23 cellular contexts compared by ENCODE assay signal in the genomic region with DNA sequence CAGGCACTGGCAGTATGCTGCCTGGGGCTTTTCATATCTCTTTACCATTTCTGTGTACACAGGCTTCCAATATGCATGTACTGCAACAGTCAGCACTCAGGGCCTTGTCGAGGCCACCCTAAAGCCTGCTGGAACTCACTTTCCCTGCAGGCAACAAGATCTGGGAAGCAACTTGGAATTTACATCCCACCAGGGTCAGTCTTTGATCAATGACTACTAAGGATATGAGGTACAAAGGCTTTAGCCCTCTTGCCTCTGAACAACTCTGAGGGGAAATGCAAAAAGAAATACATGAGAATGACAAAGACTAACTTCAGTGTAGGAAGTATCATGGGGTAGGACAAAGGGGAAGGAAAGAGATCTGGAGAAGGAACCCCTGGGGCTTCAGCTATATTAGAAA.
DNase-seq lines count a peak whose midpoint lies in the region; ATAC-seq and TF ChIP-seq lines count a peak whose summit lies in the region.
"Had no signal": no experiment of that assay in that cellular context is flagged by ENCODE, and none has a peak within 500 bp of the region (broad histone marks: within the 10 kb centered on the region; RNA-seq: fewer than 3 reads in every experiment).

No MANE protein-coding gene starts in this region.

- H3K4me3 ChIP-seq in heart left ventricle, result no peak overlapping the region
- H3K4me3 ChIP-seq in endodermal cell (ENCODE audit: low read length), result no peak overlapping the region
- no peak overlapping the region for H3K4me3 ChIP-seq in trophoblast cell (ENCODE audit: low read depth, low read length)
- H3K4me3 ChIP-seq: K562 had no signal

- H3K4ac ChIP-seq in trophoblast cell (ENCODE audit: low read depth, low read length), result no peak overlapping the region

- H3K79me2 ChIP-seq in trophoblast cell (ENCODE audit: control insufficient read depth, insufficient read depth, low read length, poor library complexity), result no peaks in the 10 kb centered on the region

- no peak overlapping the region for H2AFZ ChIP-seq in trophoblast cell (ENCODE audit: insufficient read depth, low read length, poor library complexity)

- no peak overlapping the region for H3K4me2 ChIP-seq in trophoblast cell (ENCODE audit: low read length)

- H4K12ac ChIP-seq in trophoblast cell (ENCODE audit: low read depth, low read length), result no peak overlapping the region

- no peaks in the 10 kb centered on the region for H3K27me3 ChIP-seq in heart left ventricle
- no peaks in the 10 kb centered on the region for H3K27me3 ChIP-seq in endodermal cell (ENCODE audit: control insufficient read depth, insufficient read depth, low read length, poor library complexity, severe bottlenecking)
- H3K27me3 ChIP-seq in trophoblast cell (ENCODE audit: insufficient read depth, low read length), result no peaks in the 10 kb centered on the region

- TF ChIP-seq POLR2A in heart left ventricle (IDR thresholded peaks at IDR 0.05), result no peak

- H2AK5ac ChIP-seq in trophoblast cell (ENCODE audit: low read length), result no peak overlapping the region

- POLR2A ChIA-PET in activated CD4-positive, alpha-beta memory T cell treated with anti-CD3 and anti-CD28 coated beads for 36 hours (lab: Charles Lee), result no interaction called here

- no peak overlapping the region for H3K14ac ChIP-seq in trophoblast cell (ENCODE audit: low read length)

- intact Hi-C loops in Right ventricle myocardium inferior (cut with DNase I) (no loop called here), heart left ventricle (cut with DNase I) (no loop called here)
- intact Hi-C loops in activated CD4-positive, alpha-beta memory T cell treated with anti-CD3 and anti-CD28 coated beads for 36 hours (cut with micrococcal nuclease), result no loop called here

- H3K4me1 Mint-ChIP-seq in endodermal cell, result peaks cover 14% of the 10 kb centered on the region
- no peaks in the 10 kb centered on the region for H3K4me1 Mint-ChIP-seq in activated CD4-positive, alpha-beta memory T cell treated with anti-CD3 and anti-CD28 coated beads for 36 hours (ENCODE audit: low read depth)

- H3K9ac ChIP-seq in endodermal cell (ENCODE audit: extremely low read depth, low read length, poor library complexity, severe bottlenecking) (no peak overlapping the region), trophoblast cell (ENCODE audit: low read length) (no peak overlapping the region)

- no peaks in the 10 kb centered on the region for H3K79me1 ChIP-seq in trophoblast cell (ENCODE audit: low read length)

- H3K36me3 ChIP-seq in heart left ventricle (no peaks in the 10 kb centered on the region), endodermal cell (ENCODE audit: control insufficient read depth, insufficient read depth, low read length) (no peaks in the 10 kb centered on the region), trophoblast cell (ENCODE audit: control insufficient read depth in 1 of 2, insufficient read depth in 2 of 2, low read length in 2 of 2) (no peaks in the 10 kb centered on the region)

- no peak overlapping the region for H2BK12ac ChIP-seq in trophoblast cell (ENCODE audit: low read length)

- TF ChIP-seq CTCF in heart left ventricle (IDR thresholded peaks at IDR 0.05) (no peak), endodermal cell (conservative IDR thresholded peaks at IDR 0.05) (no peak)

- H4K8ac ChIP-seq in trophoblast cell (ENCODE audit: low read depth, low read length), result no peak overlapping the region

- no peaks in the 10 kb centered on the region for H3K27me3 Mint-ChIP-seq in endodermal cell (ENCODE audit: insufficient read depth)
- no peaks in the 10 kb centered on the region for H3K27me3 Mint-ChIP-seq in activated CD4-positive, alpha-beta memory T cell treated with anti-CD3 and anti-CD28 coated beads for 36 hours

- no peak overlapping the region for H4K91ac ChIP-seq in trophoblast cell (ENCODE audit: low read depth, low read length)

- H2BK120ac ChIP-seq in trophoblast cell (ENCODE audit: insufficient read depth, low read length, poor library complexity), result no peak overlapping the region

- H3K9me3 Mint-ChIP-seq in endodermal cell, result peaks cover 8% of the 10 kb centered on the region
- no peaks in the 10 kb centered on the region for H3K9me3 Mint-ChIP-seq in activated CD4-positive, alpha-beta memory T cell treated with anti-CD3 and anti-CD28 coated beads for 36 hours

- H3K23ac ChIP-seq in trophoblast cell (ENCODE audit: low read length), result no peak overlapping the region

- CTCF ChIA-PET in activated CD4-positive, alpha-beta memory T cell treated with anti-CD3 and anti-CD28 coated beads for 36 hours (lab: Charles Lee), result interaction anchor here (0.7 kb wide), 1 partner anchor 98 kb away, joined by 4 read pairs; no protein-coding TSS in a partner anchor

- WGBS in heart left ventricle, 4 donors, result 6 to 38% (median 20%) methylated on average over 1 of the region's 1 CpG
- whole genome bisulfite sequencing in endodermal cell (ENCODE audit: insufficient coverage in 1 of 2, insufficient read length in 1 of 2), 2 experiments, result 20 to 29% methylated on average over 1 of the region's 1 CpG
- WGBS in trophoblast cell (ENCODE audit: extremely low coverage, insufficient coverage, insufficient read length), result no CpG with 5 or more reads among the region's 1 CpG

- no peak overlapping the region for H2BK5ac ChIP-seq in trophoblast cell (ENCODE audit: low read depth, low read length, poor library complexity)

- H3K27ac ChIP-seq in heart left ventricle (no peak overlapping the region), endodermal cell (ENCODE audit: low read depth, low read length) (no peak overlapping the region), trophoblast cell (ENCODE audit: low read depth, low read length) (no peak overlapping the region)
- H3K27ac ChIP-seq: 22Rv1, HL-60 had no signal

- ATAC-seq in Right ventricle myocardium inferior (no peak), heart left ventricle (no peak)
- ATAC-seq: K562 had no signal

- no peak overlapping the region for H3K4me3 Mint-ChIP-seq in endodermal cell
- H3K4me3 Mint-ChIP-seq in activated CD4-positive, alpha-beta memory T cell treated with anti-CD3 and anti-CD28 coated beads for 36 hours, result no peak overlapping the region

- no peak overlapping the region for H3K27ac Mint-ChIP-seq in endodermal cell
- no peak overlapping the region for H3K27ac Mint-ChIP-seq in activated CD4-positive, alpha-beta memory T cell treated with anti-CD3 and anti-CD28 coated beads for 36 hours

- no peaks in the 10 kb centered on the region for H3K4me1 ChIP-seq in heart left ventricle
- H3K4me1 ChIP-seq in endodermal cell (ENCODE audit: control insufficient read depth, insufficient read depth, low read length), result no peaks in the 10 kb centered on the region
- no peaks in the 10 kb centered on the region for H3K4me1 ChIP-seq in trophoblast cell (ENCODE audit: control insufficient read depth in 1 of 2, insufficient read depth in 2 of 2, low read length in 2 of 2)

- DNase-seq in Right ventricle myocardium inferior (ENCODE audit: missing footprints), result peak; percentile 32
- no peak for DNase-seq in heart left ventricle
- DNase-seq in endodermal cell, result peak; percentile 58
- peak; percentile 29 for DNase-seq in iPS-NIHi11 (ENCODE audit: low spot score)
- peak; percentile 4 to 42 for DNase-seq in trophoblast cell
- DNase-seq in stimulated activated CD4-positive, alpha-beta T cell treated with anti-CD3 and anti-CD28 coated beads, Interleukin-1b, Interleukin-23, amount 100 ng/mL, for 48 hours, result no peak
- no peak for DNase-seq in HK-2 (ENCODE audit: unreplicated experiment)
- DNase-seq in activated CD4-positive, alpha-beta memory T cell treated with anti-CD3 and anti-CD28 coated beads for 36 hours, result no peak
- DNase-seq: ACHN, Calu3, DMS79 treated with DMSO at 0.1 percent for 48 hours, HCEC 1CT, Kasumi-1, NCI-H1105, NCI-H146, NCI-H1930, NCI-H2107, NCI-H526, RPMI8226, SHP77 had no signal

- no peaks in the 10 kb centered on the region for H3K9me3 ChIP-seq in heart left ventricle
- H3K9me3 ChIP-seq in endodermal cell (ENCODE audit: control insufficient read depth, low read length), result no peaks in the 10 kb centered on the region
- H3K9me3 ChIP-seq in trophoblast cell (ENCODE audit: insufficient read depth, low read depth, low read length), result no peaks in the 10 kb centered on the region

- no peaks in the 10 kb centered on the region for H3K36me3 Mint-ChIP-seq in endodermal cell (ENCODE audit: low read depth)
- no peaks in the 10 kb centered on the region for H3K36me3 Mint-ChIP-seq in activated CD4-positive, alpha-beta memory T cell treated with anti-CD3 and anti-CD28 coated beads for 36 hours

- H3K18ac ChIP-seq in trophoblast cell (ENCODE audit: low read length), result no peak overlapping the region

Comparison
In these comparisons a context has a peak if more than half of its experiments do, and no peak if none do; other contexts are left out.
1. DNase-seq: peak in Right ventricle myocardium inferior (single experiment), endodermal cell (single experiment), iPS-NIHi11 (single experiment) and trophoblast cell (2 of 2); none in heart left ventricle (0 of 5), stimulated activated CD4-positive, alpha-beta T cell treated with anti-CD3 and anti-CD28 coated beads, Interleukin-1b, Interleukin-23, amount 100 ng/mL, for 48 hours (single experiment), HK-2 (single experiment) and activated CD4-positive, alpha-beta memory T cell treated with anti-CD3 and anti-CD28 coated beads for 36 hours (single experiment).